ENCODE assay signal across 1 cellular context in the genomic region with DNA sequence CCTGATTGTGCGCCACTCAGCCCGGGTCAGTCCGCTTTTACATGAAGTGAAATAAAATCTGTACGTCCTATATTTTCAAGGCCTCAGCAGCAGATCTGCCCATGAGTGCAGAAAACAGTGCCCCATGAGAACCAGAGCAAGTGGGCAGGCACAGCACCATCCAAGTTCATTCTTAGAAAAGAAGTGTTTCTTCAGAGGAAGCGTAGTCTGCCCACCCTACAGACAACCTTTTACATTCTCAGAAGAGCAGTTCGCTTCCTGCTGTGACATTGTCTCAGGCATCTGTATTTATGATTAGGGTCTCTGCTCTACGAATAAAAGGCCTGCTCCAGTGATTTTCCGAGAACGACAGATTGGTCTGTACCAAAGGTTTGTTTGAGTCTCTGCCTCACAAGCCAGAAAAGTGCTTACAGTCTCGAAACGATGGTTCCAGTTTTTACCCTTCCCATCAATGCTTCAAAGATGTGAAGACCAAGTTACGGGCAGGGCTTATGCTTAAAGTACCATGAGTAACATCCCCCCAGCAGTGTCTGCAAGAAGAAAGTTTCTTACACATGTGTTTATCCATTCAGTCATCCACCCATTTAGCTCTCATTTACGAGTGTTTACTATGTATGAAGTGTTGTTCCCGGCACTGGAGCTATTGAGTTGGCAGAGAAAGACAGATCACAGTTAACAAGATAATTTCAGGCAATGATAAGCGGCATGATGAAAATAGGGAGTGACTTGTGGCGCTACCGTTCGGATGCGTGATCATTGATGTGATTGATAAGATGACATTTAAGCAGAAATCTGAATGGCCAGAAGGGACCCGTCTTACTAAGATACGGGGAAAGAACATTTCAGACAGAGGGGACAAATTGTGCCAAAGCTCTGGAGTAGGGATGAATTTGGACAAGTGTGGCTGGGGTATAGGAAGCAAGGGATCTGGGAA.
TF ChIP-seq lines count a peak whose summit lies in the region.

No MANE protein-coding gene starts in this region.

TF ChIP-seq in neural cell, 6 proteins besides CTCF, POLR2A, EP300 and RAD21:
- TF ChIP-seq EZH2 (IDR thresholded peaks at IDR 0.05; ENCODE audit: borderline replicate concordance, insufficient read depth, low read length, poor library complexity, severe bottlenecking) (no peak), POLR2AphosphoS5 (IDR thresholded peaks at IDR 0.05) (peak; percentile 62)
